In genomic region chr22:44497904-44498242, GRCh38 we compare ENCODE assay signal across 8 cellular contexts. TPM values are rescaled to one million over a fixed set of nuclear protein-coding genes. Genes with fewer than 3 reads are reported as not detected.
DNase-seq lines count a peak whose midpoint lies in the region; FAIRE-seq and TF ChIP-seq lines count a peak whose summit lies in the region.

TSS of gene RTL6 (minus strand) at chr22:44498233. CDS start at chr22:44497556, 677 bp downstream.

- peaks cover 0 to 34% of the 10 kb centered on the region in 2 experiments; a peak in 1 of 3 replicates for H3K36me3 ChIP-seq in HEK293 (ENCODE audit: control insufficient read depth in 2 of 2, insufficient read depth in 1 of 2, low read length in 2 of 2)
- H3K36me3 ChIP-seq in WERI-Rb-1: peaks cover 35% of the 10 kb centered on the region
- H3K36me3 ChIP-seq in trophoblast cell (ENCODE audit: control insufficient read depth in 1 of 2, insufficient read depth in 2 of 2, low read length in 2 of 2): peaks cover 5 to 10% of the 10 kb centered on the region in 2 experiments

- H2AFZ ChIP-seq in trophoblast cell (ENCODE audit: insufficient read depth, low read length, poor library complexity): peak within 1 kb of the TSS; percentile 88

- H4K8ac ChIP-seq in trophoblast cell (ENCODE audit: low read depth, low read length): peak within 1 kb of the TSS; percentile 83

- H3K4me1 ChIP-seq in HEK293 (ENCODE audit: control insufficient read depth, insufficient read depth, low read length) (no peaks in the 10 kb centered on the region), trophoblast cell (ENCODE audit: control insufficient read depth in 1 of 2, insufficient read depth in 2 of 2, low read length in 2 of 2) (peaks cover 6% of the 10 kb centered on the region in 2 experiments)

- peak within 1 kb of the TSS; percentile 71 for H4K91ac ChIP-seq in trophoblast cell (ENCODE audit: low read depth, low read length)

- CTCF ChIA-PET in HEK293 (lab: Yijun Ruan, JAX): no interaction called here

- H3K9me3 ChIP-seq in HEK293 (ENCODE audit: control insufficient read depth, insufficient read depth, low read depth, low read length) (no peaks in the 10 kb centered on the region), WERI-Rb-1 (ENCODE audit: severe bottlenecking) (peaks cover 12% of the 10 kb centered on the region), trophoblast cell (ENCODE audit: insufficient read depth, low read depth, low read length) (peaks cover 12% of the 10 kb centered on the region)

- no peak for TF ChIP-seq CTCF in HEK293 (tag by site-specific recombination; IDR thresholded peaks at IDR 0.05)
- no peak for TF ChIP-seq CTCF in WERI-Rb-1 (IDR thresholded peaks at IDR 0.05; ENCODE audit: low read depth, low read length)

- H3K18ac ChIP-seq in trophoblast cell (ENCODE audit: low read length): peak within 1 kb of the TSS; percentile 67

- no peaks in the 10 kb centered on the region for H3K27me3 ChIP-seq in WERI-Rb-1 (ENCODE audit: insufficient read depth, low read depth, severe bottlenecking)
- H3K27me3 ChIP-seq in trophoblast cell (ENCODE audit: insufficient read depth, low read length): no peaks in the 10 kb centered on the region

- peak within 1 kb of the TSS; percentile 4 for H2AK5ac ChIP-seq in trophoblast cell (ENCODE audit: low read length)

- H3K4me2 ChIP-seq in trophoblast cell (ENCODE audit: low read length): peak within 1 kb of the TSS; percentile 68

- peak within 1 kb of the TSS; percentile 31 for H2BK5ac ChIP-seq in trophoblast cell (ENCODE audit: low read depth, low read length, poor library complexity)

- no CpG with 5 or more reads among the region's 49 CpGs for WGBS in trophoblast cell (ENCODE audit: extremely low coverage, insufficient coverage, insufficient read length)

- H3K79me2 ChIP-seq in trophoblast cell (ENCODE audit: control insufficient read depth, insufficient read depth, low read length, poor library complexity): peaks cover 6% of the 10 kb centered on the region

- peak within 1 kb of the TSS; percentile 71 for H3K14ac ChIP-seq in trophoblast cell (ENCODE audit: low read length)

- H3K4ac ChIP-seq in trophoblast cell (ENCODE audit: low read depth, low read length): peak within 1 kb of the TSS; percentile 1

- DNase-seq in WERI-Rb-1 (no peak), frontal cortex (ENCODE audit: low spot score in 2 of 2) (no peak), trophoblast cell (no peak), pons (ENCODE audit: low spot score) (no peak), NCI-H187 (lab: John Stamatoyannopoulos, UW) (no peak), RKO (ENCODE audit: low spot score) (no peak), ecto neural progenitor cell (ENCODE audit: low spot score) (no peak)

- peak within 1 kb of the TSS; percentile 61 for H4K12ac ChIP-seq in trophoblast cell (ENCODE audit: low read depth, low read length)

- POLR2A ChIA-PET in HEK293 (lab: Yijun Ruan, JAX): no interaction called here

- H2BK12ac ChIP-seq in trophoblast cell (ENCODE audit: low read length): no peak within 1 kb of the TSS

- H3K27ac ChIP-seq in HEK293 (ENCODE audit: extremely low read depth, low read depth, low read length) (peak within 1 kb of the TSS; percentile 83), WERI-Rb-1 (peak within 1 kb of the TSS; percentile 92), trophoblast cell (ENCODE audit: low read depth, low read length) (no peak within 1 kb of the TSS)

- peak within 1 kb of the TSS; percentile 38 for H2BK120ac ChIP-seq in trophoblast cell (ENCODE audit: insufficient read depth, low read length, poor library complexity)

- no peak within 1 kb of the TSS for H3K23ac ChIP-seq in trophoblast cell (ENCODE audit: low read length)

- H3K9ac ChIP-seq in trophoblast cell (ENCODE audit: low read length): no peak within 1 kb of the TSS

- FAIRE-seq in frontal cortex (lab: Jason Lieb, UNC): no peak

- H3K4me3 ChIP-seq in HEK293 (ENCODE audit: low read depth, low read length): peak within 1 kb of the TSS; percentile 62
- H3K4me3 ChIP-seq in WERI-Rb-1 (ENCODE audit: low read depth, low read length): peak within 1 kb of the TSS; percentile 68
- H3K4me3 ChIP-seq in trophoblast cell (ENCODE audit: low read depth, low read length): peak within 1 kb of the TSS; percentile 78

- peaks cover 5% of the 10 kb centered on the region for H3K79me1 ChIP-seq in trophoblast cell (ENCODE audit: low read length)

TF ChIP-seq in HEK293, 187 proteins besides CTCF, POLR2A, EP300 and RAD21 (continues in another document):
- peak; percentile 44; the same call in 1 of the 2 replicates for TF ChIP-seq YY1 (tag by site-specific recombination; IDR thresholded peaks at IDR 0.05)
- TF ChIP-seq ZNF223 (tag by site-specific recombination; IDR thresholded peaks at IDR 0.05): no peak
- no peak for TF ChIP-seq REST (tag by site-specific recombination; IDR thresholded peaks at IDR 0.05)
- no peak for TF ChIP-seq ZNF768 (tag by site-specific recombination; IDR thresholded peaks at IDR 0.05)
- no peak for TF ChIP-seq HOXC10 (CRISPR knock-in tag; IDR thresholded peaks at IDR 0.05)
- TF ChIP-seq ZNF121 (tag by site-specific recombination; IDR thresholded peaks at IDR 0.05): no peak
- TF ChIP-seq ZNF776 (tag by site-specific recombination; IDR thresholded peaks at IDR 0.05; ENCODE audit: borderline replicate concordance): no peak
- TF ChIP-seq ZNF521 (tag by site-specific recombination; IDR thresholded peaks at IDR 0.05): no peak
- no peak for TF ChIP-seq HOXD13 (CRISPR knock-in tag; IDR thresholded peaks at IDR 0.05; ENCODE audit: borderline replicate concordance)
- no peak for TF ChIP-seq ZNF398 (tag by site-specific recombination; IDR thresholded peaks at IDR 0.05)
- TF ChIP-seq ZNF530 (tag by site-specific recombination; IDR thresholded peaks at IDR 0.05; ENCODE audit: low read depth): no peak
- no peak for TF ChIP-seq GLI2 (tag by site-specific recombination; IDR thresholded peaks at IDR 0.05; ENCODE audit: borderline replicate concordance, low read depth)
- TF ChIP-seq ZNF791 (tag by site-specific recombination; IDR thresholded peaks at IDR 0.05): no peak
- TF ChIP-seq ZBTB26 (tag by site-specific recombination; optimal IDR thresholded peaks at IDR 0.05): peak; percentile 33
- TF ChIP-seq BCL6B (tag by site-specific recombination; IDR thresholded peaks at IDR 0.05): no peak

RNA-seq across cellular contexts. Expression of gene RTL6, which starts in this region (rescaled TPM):
- total RNA-seq in frontal cortex: 57.9 TPM
- 6.5 and 6.7 TPM in 2 replicates for polyA plus RNA-seq in trophoblast cell (2013)
